Comparison of ENCODE assay signal across 1 cellular context in genomic region chr4:26692014-26692726, GRCh38.
TF ChIP-seq lines count a peak whose summit lies in the region.

No MANE protein-coding gene starts in this region.

TF ChIP-seq in K562, 482 proteins besides CTCF, POLR2A, EP300 and RAD21 (continued from another document):
- TF ChIP-seq ZNF592 (IDR thresholded peaks at IDR 0.05) (peak; percentile 68), ELF4 (CRISPR knock-in tag; IDR thresholded peaks at IDR 0.05) (no peak), NCOR1 (IDR thresholded peaks at IDR 0.05) (peak; percentile 22; the same call in 1 of the 2 replicates), NFYB (IDR thresholded peaks at IDR 0.05; ENCODE audit: extremely low read depth, insufficient read length) (no peak)
TF ChIP-seq in K562: peak in this region for 36.
